In the genomic region with DNA sequence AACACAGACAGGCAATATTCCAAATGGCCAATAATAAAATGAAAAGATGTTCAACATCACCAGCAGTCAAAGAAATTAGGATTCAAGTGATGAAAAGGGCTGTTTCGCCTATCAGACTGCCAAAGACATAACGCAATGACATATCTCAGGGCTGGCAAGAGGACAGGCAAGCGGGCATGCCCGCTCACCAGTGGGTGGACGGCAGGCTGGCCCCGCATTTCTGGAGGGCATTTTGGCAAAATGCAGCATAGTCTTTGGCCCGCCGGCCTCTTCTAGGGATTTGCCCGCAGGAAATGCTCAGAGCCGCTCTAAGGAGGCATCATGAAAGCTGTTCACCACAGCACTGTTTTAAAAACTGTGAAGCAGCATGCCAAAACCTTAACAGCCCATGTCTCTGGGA, we compare ENCODE assay signal across 10 cellular contexts. TPM values are rescaled to one million over a fixed set of nuclear protein-coding genes. Genes with fewer than 3 reads are reported as not detected.
A peak's percentile ranks its signal among the peaks of the same experiment; 100 is the strongest.
DNase-seq lines count a peak whose midpoint lies in the region; ATAC-seq and TF ChIP-seq lines count a peak whose summit lies in the region.
"Had no signal": no experiment of that assay in that cellular context is flagged by ENCODE, and none has a peak within 500 bp of the region (broad histone marks: within the 10 kb centered on the region; RNA-seq: fewer than 3 reads in every experiment).

No MANE protein-coding gene starts in this region.

- H3K36me3 Mint-ChIP-seq in activated CD4-positive, alpha-beta T cell treated with anti-CD3 and anti-CD28 coated beads, Interleukin-2, amount 10 ng/mL, durations not matched to agents 7 days and 5 days (ENCODE audit: low read depth): no peaks in the 10 kb centered on the region
- no peaks in the 10 kb centered on the region for H3K36me3 Mint-ChIP-seq in IgD-negative memory B cell
- H3K36me3 Mint-ChIP-seq in neural crest cell (ENCODE audit: low read depth): no peaks in the 10 kb centered on the region

- TF ChIP-seq CTCF in neural crest cell (conservative IDR thresholded peaks at IDR 0.05): no peak

- ATAC-seq in left cardiac atrium: no peak

- H3K4me1 Mint-ChIP-seq in activated CD4-positive, alpha-beta T cell treated with anti-CD3 and anti-CD28 coated beads, Interleukin-2, amount 10 ng/mL, durations not matched to agents 7 days and 5 days: peaks cover 4% of the 10 kb centered on the region
- H3K4me1 Mint-ChIP-seq in IgD-negative memory B cell (peaks cover 7 to 17% (median 7%) of the 10 kb centered on the region in 3 donors), neural crest cell (peaks cover 22% of the 10 kb centered on the region)

- H3K9me3 Mint-ChIP-seq in activated CD4-positive, alpha-beta T cell treated with anti-CD3 and anti-CD28 coated beads, Interleukin-2, amount 10 ng/mL, durations not matched to agents 7 days and 5 days: no peaks in the 10 kb centered on the region
- H3K9me3 Mint-ChIP-seq in IgD-negative memory B cell (no peaks in the 10 kb centered on the region), neural crest cell (no peaks in the 10 kb centered on the region)

- intact Hi-C loops in left cardiac atrium (cut with DNase I): no loop called here

- H3K27ac Mint-ChIP-seq in activated CD4-positive, alpha-beta T cell treated with anti-CD3 and anti-CD28 coated beads, Interleukin-2, amount 10 ng/mL, durations not matched to agents 7 days and 5 days: no peak overlapping the region
- H3K27ac Mint-ChIP-seq in IgD-negative memory B cell (peak overlapping the region in 1 of 3 donors; percentile 31), neural crest cell (ENCODE audit: unreplicated experiment) (no peak overlapping the region)

- H3K27me3 Mint-ChIP-seq in activated CD4-positive, alpha-beta T cell treated with anti-CD3 and anti-CD28 coated beads, Interleukin-2, amount 10 ng/mL, durations not matched to agents 7 days and 5 days: peaks cover 41% of the 10 kb centered on the region
- H3K27me3 Mint-ChIP-seq in IgD-negative memory B cell (peaks cover 6% of the 10 kb centered on the region), neural crest cell (ENCODE audit: low read depth) (no peaks in the 10 kb centered on the region)

- POLR2A ChIA-PET in activated CD4-positive, alpha-beta T cell treated with anti-CD3 and anti-CD28 coated beads, Interleukin-2, amount 10 ng/mL, durations not matched to agents 7 days and 5 days (lab: Charles Lee): no interaction called here

- DNase-seq in activated CD4-positive, alpha-beta T cell treated with anti-CD3 and anti-CD28 coated beads, Interleukin-2, amount 10 ng/mL, durations not matched to agents 7 days and 5 days: no peak
- no peak for DNase-seq in activated CD4-positive, alpha-beta T cell treated with anti-CD3 and anti-CD28 coated beads, Interleukin-2, amount 50 U/mL, for 4 hours
- DNase-seq in cerebellum (ENCODE audit: low spot score) (peak; percentile 37), neural crest cell (ENCODE audit: low read depth, low spot score) (no peak), NCI-H524 treated with DMSO at 0.1 percent for 48 hours (lab: John Stamatoyannopoulos, UW) (no peak), left cardiac atrium (no peak), GOT3 (lab: John Stamatoyannopoulos, UW) (no peak)
- DNase-seq: brain microvascular endothelial cell had no signal

- peak overlapping the region; percentile 65 for H3K4me3 Mint-ChIP-seq in activated CD4-positive, alpha-beta T cell treated with anti-CD3 and anti-CD28 coated beads, Interleukin-2, amount 10 ng/mL, durations not matched to agents 7 days and 5 days
- H3K4me3 Mint-ChIP-seq in IgD-negative memory B cell (peak overlapping the region; percentile 88 to 93 (median 92)), neural crest cell (peak overlapping the region; percentile 93)

- CTCF ChIA-PET in activated CD4-positive, alpha-beta T cell treated with anti-CD3 and anti-CD28 coated beads, Interleukin-2, amount 10 ng/mL, durations not matched to agents 7 days and 5 days (lab: Charles Lee): no interaction called here

RNA-seq across cellular contexts. Expression of gene PPP1R26, which starts 1.4 kb away (rescaled TPM):
- total RNA-seq in activated CD4-positive, alpha-beta T cell treated with anti-CD3 and anti-CD28 coated beads, Interleukin-2, amount 10 ng/mL, durations not matched to agents 7 days and 5 days: under 1 TPM; 0.52 to 0.67 TPM
- 1.7 TPM for polyA plus RNA-seq in IgD-negative memory B cell
- total RNA-seq in cerebellum (20.1 TPM), neural crest cell (27.5 and 32.4 TPM in 2 replicates), left cardiac atrium (10 to 100 TPM; 17.5 to 17.6 TPM)

RNA-seq across cellular contexts. Expression of gene MRPS2, which starts 22.3 kb away (rescaled TPM):
- total RNA-seq in activated CD4-positive, alpha-beta T cell treated with anti-CD3 and anti-CD28 coated beads, Interleukin-2, amount 10 ng/mL, durations not matched to agents 7 days and 5 days: 10 to 100 TPM; 28.0 to 31.2 TPM
- polyA plus RNA-seq in IgD-negative memory B cell: 65.7 TPM
- 11.0 TPM for total RNA-seq in cerebellum
- total RNA-seq in neural crest cell: 59.8 and 60.6 TPM in 2 replicates
- 10 to 100 TPM; 32.6 to 34.0 TPM for total RNA-seq in left cardiac atrium

RNA-seq across cellular contexts. Expression of gene LCN1, which starts 43.0 kb away (rescaled TPM):
- not detected for total RNA-seq in activated CD4-positive, alpha-beta T cell treated with anti-CD3 and anti-CD28 coated beads, Interleukin-2, amount 10 ng/mL, durations not matched to agents 7 days and 5 days
- polyA plus RNA-seq in IgD-negative memory B cell: not detected
- total RNA-seq in cerebellum: not detected
- not detected in 2 replicates for total RNA-seq in neural crest cell
- 1 to 10 TPM in 1 of 2 donors, not detected in 1; 2.0 TPM for total RNA-seq in left cardiac atrium
- total RNA-seq: left ventricle myocardium superior had no signal

Comparison
In these comparisons a context has a peak if more than half of its experiments do, and no peak if none do; other contexts are left out.
1. RNA of gene PPP1R26, which starts 1.4 kb away (total RNA-seq): 27.5 to 32.4 TPM in neural crest cell, 20.1 TPM in cerebellum (single experiment) and 17.5 to 17.6 TPM in left cardiac atrium; 0.52 to 0.67 TPM in activated CD4-positive, alpha-beta T cell treated with anti-CD3 and anti-CD28 coated beads, Interleukin-2, amount 10 ng/mL, durations not matched to agents 7 days and 5 days; every median in the first group is over 10 times any median in the second.
2. Peak in every context shown above with its lines, with median percentiles within 50 percentile points of each other: H3K4me3 Mint-ChIP-seq.